In the genomic region with DNA sequence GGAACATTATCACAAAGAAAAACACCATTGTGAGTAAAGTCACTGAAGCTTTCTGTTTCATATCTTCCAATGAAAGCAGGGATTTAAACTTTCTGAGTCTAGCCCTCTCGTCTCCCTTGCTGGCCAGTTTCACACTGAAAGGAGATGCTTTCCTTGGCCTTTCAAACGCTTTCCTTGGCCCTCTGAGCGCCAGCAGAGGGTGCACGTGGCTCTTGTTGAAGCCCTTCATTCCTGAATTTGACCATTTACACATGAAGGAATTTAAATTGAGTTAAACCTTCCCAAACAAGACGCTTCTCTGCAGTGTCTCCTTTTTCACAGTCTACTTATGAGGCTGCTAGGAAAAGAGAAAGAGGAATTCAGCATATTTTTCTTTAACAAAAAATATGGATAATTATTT, we compare ENCODE assay signal across 9 cellular contexts. TPM values are rescaled to one million over a fixed set of nuclear protein-coding genes. Genes with fewer than 3 reads are reported as not detected.
DNase-seq lines count a peak whose midpoint lies in the region; ATAC-seq and TF ChIP-seq lines count a peak whose summit lies in the region.
"Had no signal": no experiment of that assay in that cellular context is flagged by ENCODE, and none has a peak within 500 bp of the region (broad histone marks: within the 10 kb centered on the region; RNA-seq: fewer than 3 reads in every experiment).

No MANE protein-coding gene starts in this region.

- TF ChIP-seq POLR2A in esophagus muscularis mucosa (IDR thresholded peaks at IDR 0.05; ENCODE audit: low read depth), result no peak

- no peak overlapping the region for H3K4me3 ChIP-seq in esophagus muscularis mucosa

- no peaks in the 10 kb centered on the region for H3K9me3 ChIP-seq in esophagus muscularis mucosa

- no peak for TF ChIP-seq EP300 in esophagus muscularis mucosa (IDR thresholded peaks at IDR 0.05)

- TF ChIP-seq CTCF in esophagus muscularis mucosa (IDR thresholded peaks at IDR 0.05), result peak in 1 of 3 experiments; percentile 26

- DNase-seq in DMS 273 (lab: John Stamatoyannopoulos, UW; ENCODE audit: unreplicated experiment) (peak; percentile 48), DMS 273 treated with DMSO at 0.1 percent for 48 hours (lab: John Stamatoyannopoulos, UW) (no peak), NCI-H82 treated with DMSO at 0.1 percent for 48 hours (lab: John Stamatoyannopoulos, UW; ENCODE audit: unreplicated experiment) (peak; percentile 1), esophagus muscularis mucosa (ENCODE audit: extremely low spot score) (peak; percentile 83), renal cortical epithelial cell (ENCODE audit: low read depth) (peak; percentile 76), NOMO-1 treated with dmso at 0.1 percent for 144 hours (lab: John Stamatoyannopoulos, UW; ENCODE audit: unreplicated experiment) (no peak), HPDE6-E6E7 (ENCODE audit: extremely low spot score) (no peak)

- peaks cover 0 to 26% (median 11%) of the 10 kb centered on the region in 4 donors for H3K4me1 ChIP-seq in esophagus muscularis mucosa

- peaks cover 0 to 27% (median 0%) of the 10 kb centered on the region in 4 donors for H3K27me3 ChIP-seq in esophagus muscularis mucosa

- H3K27ac ChIP-seq in esophagus muscularis mucosa (replicated peaks in 1 of 4), result peak overlapping the region in 2 of 4 donors; percentile 18 to 21

- intact Hi-C loops in esophagus muscularis mucosa (cut with DNase I), result no loop called here

- WGBS in esophagus muscularis mucosa, result 32% methylated on average over 5 of the region's 5 CpGs

- H3K36me3 ChIP-seq in esophagus muscularis mucosa, result peaks cover 0 to 17% (median 12%) of the 10 kb centered on the region in 4 donors

- ATAC-seq in GM18868 (IDR thresholded peaks at IDR 0.05; ENCODE audit: unreplicated experiment), result no peak

RNA-seq across cellular contexts. Expression of a gene that starts 21.5 kb away (rescaled TPM):
- 100 to 1,000 TPM in 3 of 4 donors, 10 to 100 TPM in 1; 88.9 to 599 (median 293) TPM for total RNA-seq in esophagus muscularis mucosa
- total RNA-seq in renal cortical epithelial cell, result 1,571 and 2,593 TPM in 2 replicates
- total RNA-seq: T-helper 1 cell treated with Interleukin-12 subunit alpha and Interleukin-12 subunit beta and Interleukin-4 antibody, amounts not matched to agents 30 ng/mL and 1 ng/mL, for 36 hours had no signal

Comparison
In these comparisons a context has a peak if more than half of its experiments do, and no peak if none do; other contexts are left out.
1. DNase-seq: peak in DMS 273 (single experiment), NCI-H82 treated with DMSO at 0.1 percent for 48 hours (single experiment), esophagus muscularis mucosa (single experiment) and renal cortical epithelial cell (single experiment); none in DMS 273 treated with DMSO at 0.1 percent for 48 hours (single experiment), NOMO-1 treated with dmso at 0.1 percent for 144 hours (single experiment) and HPDE6-E6E7 (single experiment).